18 cellular contexts compared by ENCODE assay signal in genomic region chr2:71215447-71215846, GRCh38.
"Had no signal": no experiment of that assay in that cellular context is flagged by ENCODE, and none has a peak within 500 bp of the region (broad histone marks: within the 10 kb centered on the region; RNA-seq: fewer than 3 reads in every experiment).

No MANE protein-coding gene starts in this region.

- H3K79me2 ChIP-seq: hepatocyte had no signal

- H3K36me3 ChIP-seq: esophagus muscularis mucosa, left ventricle myocardium inferior, lower lobe of right lung, pancreas, thyroid gland, upper lobe of right lung had no signal

- H3K4me3 ChIP-seq: esophagus muscularis mucosa, hepatocyte, left ventricle myocardium inferior, lower lobe of right lung, pancreas, thyroid gland, upper lobe of right lung had no signal

- H3K4me2 ChIP-seq: hepatocyte had no signal

- DNase-seq: cerebellar nuclear complex; foreskin keratinocyte; kidney; left cardiac atrium; left ventricle myocardium inferior; lower lobe of right lung; mesenchymal stem cell; naive B cell; occipital lobe; pancreas; right cardiac atrium; small intestine; stimulated activated CD4-positive, alpha-beta T cell treated with anti-CD3 and anti-CD28 coated beads, Interleukin-2, amount 100 ng/mL, for 48 hours; stimulated activated naive CD4-positive, alpha-beta T cell treated with Interleukin-2 at 50 U/mL for 16 hours; thyroid gland; upper lobe of right lung had no signal

- H3K27me3 ChIP-seq: esophagus muscularis mucosa, foreskin keratinocyte, hepatocyte, pancreas, thyroid gland, upper lobe of right lung had no signal

- H3K9me3 ChIP-seq: esophagus muscularis mucosa, left ventricle myocardium inferior, lower lobe of right lung, pancreas, thyroid gland, upper lobe of right lung had no signal

- H3K27ac ChIP-seq: esophagus muscularis mucosa, foreskin keratinocyte, hepatocyte, left ventricle myocardium inferior, lower lobe of right lung, pancreas, thyroid gland, upper lobe of right lung had no signal

- H3K4me1 ChIP-seq: lower lobe of right lung, thyroid gland, upper lobe of right lung had no signal

- H2AFZ ChIP-seq: hepatocyte had no signal

- ATAC-seq: foreskin keratinocyte, left cardiac atrium, lower lobe of right lung, pancreas, right cardiac atrium, upper lobe of right lung had no signal
